31 cellular contexts compared by ENCODE assay signal in the genomic region with DNA sequence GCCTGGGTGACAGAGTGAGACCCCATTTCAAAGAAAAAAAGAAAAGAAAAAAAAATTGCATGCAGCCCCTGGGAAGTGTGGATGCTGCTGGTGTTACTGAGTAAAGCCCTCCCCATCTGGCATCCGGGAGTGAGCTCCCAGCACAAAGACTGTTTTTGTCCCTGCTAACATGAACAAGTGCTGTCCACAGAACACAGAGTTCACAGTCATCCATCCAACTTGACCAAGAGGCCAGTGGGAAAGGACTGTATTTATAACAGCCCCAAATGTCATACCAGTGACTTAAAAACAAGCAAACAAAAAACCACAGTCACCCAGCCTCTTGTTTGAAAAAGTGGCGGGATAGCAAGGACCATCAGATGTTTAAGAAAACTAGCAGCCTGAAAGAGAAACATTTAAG. TPM values are rescaled to one million over a fixed set of nuclear protein-coding genes. Genes with fewer than 3 reads are reported as not detected.
"Had no signal": no experiment of that assay in that cellular context is flagged by ENCODE, and none has a peak within 500 bp of the region (broad histone marks: within the 10 kb centered on the region; RNA-seq: fewer than 3 reads in every experiment).

No MANE protein-coding gene starts in this region.

- H3K4me3 ChIP-seq: adrenal gland, ascending aorta, breast epithelium, cardiac muscle cell, colonic mucosa, esophagus squamous epithelium had no signal

- H3K27me3 ChIP-seq: adrenal gland, ascending aorta, breast epithelium, cardiac muscle cell, colonic mucosa, esophagus squamous epithelium had no signal

- H3K4me1 ChIP-seq: adrenal gland, ascending aorta, colonic mucosa had no signal

- H3K36me3 ChIP-seq: adrenal gland, breast epithelium, colonic mucosa had no signal

- DNase-seq: activated CD4-positive, alpha-beta memory T cell treated with anti-CD3 and anti-CD28 coated beads for 36 hours; activated CD4-positive, alpha-beta T cell treated with anti-CD3 and anti-CD28 coated beads for 36 hours; activated CD4-positive, alpha-beta T cell treated with anti-CD3 and anti-CD28 coated beads, Interleukin-2, amount 10 ng/mL, durations not matched to agents 24 days and 14 days; activated CD4-positive, CD25-positive, alpha-beta regulatory T cell; activated CD4-positive, CD25-positive, alpha-beta regulatory T cell treated with anti-CD3 and anti-CD28 coated beads, Interleukin-2, amount 50 U/mL, for 72 hours; activated CD8-positive, alpha-beta memory T cell treated with anti-CD3 and anti-CD28 coated beads, Interleukin-2, amount 10 ng/mL, durations not matched to agents 7 days and 5 days; activated CD8-positive, alpha-beta memory T cell treated with anti-CD3 and anti-CD28 coated beads, Interleukin-2, amount 50 U/mL, for 4 hours; activated CD8-positive, alpha-beta T cell treated with anti-CD3 and anti-CD28 coated beads, Interleukin-2, amount 10 ng/mL, durations not matched to agents 7 days and 5 days; activated effector memory CD4-positive, alpha-beta T cell treated with anti-CD3 and anti-CD28 coated beads, Interleukin-2, amount 50 U/mL, for 16 hours; activated naive CD4-positive, alpha-beta T cell treated with anti-CD3 and anti-CD28 coated beads for 36 hours; activated naive CD8-positive, alpha-beta T cell treated with anti-CD3 and anti-CD28 coated beads for 36 hours; activated naive CD8-positive, alpha-beta T cell treated with anti-CD3 and anti-CD28 coated beads, Interleukin-2, amount 50 U/mL, for 24 hours; activated T-cell treated with anti-CD3 and anti-CD28 coated beads, Interleukin-2, amount 50 U/mL, for 1 hour; activated T-cell treated with anti-CD3 and anti-CD28 coated beads, Interleukin-2, amount 50 U/mL, for 48 hours; adrenal gland; amygdala; central memory CD4-positive, alpha-beta T cell; cerebellar nuclear complex; colonic mucosa; effector CD8-positive, alpha-beta T cell; esophagus squamous epithelium; foreskin fibroblast; T-helper 2 cell had no signal

- ATAC-seq: activated CD4-positive, alpha-beta T cell treated with anti-CD3 and anti-CD28 coated beads for 36 hours; activated CD8-positive, alpha-beta memory T cell treated with anti-CD3 and anti-CD28 coated beads, Interleukin-2, amount 10 ng/mL, durations not matched to agents 7 days and 5 days; activated CD8-positive, alpha-beta T cell treated with anti-CD3 and anti-CD28 coated beads, Interleukin-2, amount 10 ng/mL, durations not matched to agents 7 days and 5 days; activated naive CD8-positive, alpha-beta T cell treated with anti-CD3 and anti-CD28 coated beads, Interleukin-2, amount 50 U/mL, for 24 hours had no signal

- H3K9me3 ChIP-seq: adrenal gland, ascending aorta, breast epithelium, colonic mucosa, esophagus squamous epithelium had no signal

RNA-seq across cellular contexts. Expression of a gene that starts 10.8 kb away (rescaled TPM):
- total RNA-seq: activated CD4-positive, alpha-beta memory T cell treated with anti-CD3 and anti-CD28 coated beads for 36 hours; activated CD4-positive, alpha-beta T cell treated with anti-CD3 and anti-CD28 coated beads for 36 hours; activated CD4-positive, alpha-beta T cell treated with anti-CD3 and anti-CD28 coated beads, Interleukin-2, amount 10 ng/mL, durations not matched to agents 24 days and 14 days; activated CD8-positive, alpha-beta memory T cell treated with anti-CD3 and anti-CD28 coated beads for 36 hours; activated CD8-positive, alpha-beta T cell treated with anti-CD3 and anti-CD28 coated beads, Interleukin-2, amount 10 ng/mL, durations not matched to agents 7 days and 5 days; activated naive CD8-positive, alpha-beta T cell treated with anti-CD3 and anti-CD28 coated beads for 36 hours; activated T-helper 2 cell treated with anti-CD3 and anti-CD28 coated beads, Interferon-gamma antibody, Interleukin-2, Interleukin-4, amounts not matched to agents 10 μg/mL and 5 μg/mL and 100 μg/mL, durations not matched to agents 14 hours and 24 hours and 36 hours had no signal

RNA-seq across cellular contexts. Expression of a gene that starts 52.8 kb away (rescaled TPM):
- total RNA-seq: ascending aorta, colonic mucosa, dermis microvascular lymphatic vessel endothelial cell, endothelial cell of umbilical vein, fibroblast of lung had no signal
